1 cellular context compared by ENCODE assay signal in genomic region chr2:15251753-15252152, GRCh38.
A peak's percentile ranks its signal among the peaks of the same experiment; 100 is the strongest.
TF ChIP-seq lines count a peak whose summit lies in the region.

No MANE protein-coding gene starts in this region.

TF ChIP-seq in K562, 482 proteins besides CTCF, POLR2A, EP300 and RAD21 (continued from another document and continues in another):
- TF ChIP-seq ZNF592 (IDR thresholded peaks at IDR 0.05): peak; percentile 70; the same call in 1 of the 2 replicates
- TF ChIP-seq EWSR1 (IDR thresholded peaks at IDR 0.05; ENCODE audit: borderline replicate concordance, low read depth, partially characterized antibody): no peak
- TF ChIP-seq ZNF444 (CRISPR knock-in tag; IDR thresholded peaks at IDR 0.05): no peak
- TF ChIP-seq CHCHD3 (CRISPR knock-in tag; IDR thresholded peaks at IDR 0.05): no peak
- TF ChIP-seq USF2 (CRISPR knock-in tag; IDR thresholded peaks at IDR 0.05): no peak
- TF ChIP-seq FOSL1 (tag; conservative IDR thresholded peaks at IDR 0.05): no peak
- no peak for TF ChIP-seq SIRT6 (IDR thresholded peaks at IDR 0.05; ENCODE audit: low read depth, low read length)
- no peak for TF ChIP-seq AFF4 (CRISPR knock-in tag; IDR thresholded peaks at IDR 0.05)
- no peak for TF ChIP-seq ELF4 (CRISPR knock-in tag; IDR thresholded peaks at IDR 0.05)
- TF ChIP-seq ZNF609 (CRISPR knock-in tag; IDR thresholded peaks at IDR 0.05; ENCODE audit: borderline replicate concordance): no peak
- TF ChIP-seq ETV5 (CRISPR knock-in tag; IDR thresholded peaks at IDR 0.05; ENCODE audit: low read depth): no peak
- TF ChIP-seq FOXJ2 (tag; IDR thresholded peaks at IDR 0.05): no peak
- no peak for TF ChIP-seq NR2C1 (IDR thresholded peaks at IDR 0.05)
- peak; percentile 26; the same call in 1 of the 2 replicates for TF ChIP-seq NR2C1 (tag; IDR thresholded peaks at IDR 0.05)
- no peak for TF ChIP-seq ZNF140 (CRISPR knock-in tag; IDR thresholded peaks at IDR 0.05)
- TF ChIP-seq ZNF639 (CRISPR knock-in tag; conservative IDR thresholded peaks at IDR 0.05 in 1 of 2, IDR thresholded peaks at IDR 0.05 in 1 of 2): 0 out of 4 replicates have a peak, but pooled peaks of 1 of the 2 experiments have one; percentile 24
- no peak for TF ChIP-seq RHOXF2B (CRISPR knock-in tag; conservative IDR thresholded peaks at IDR 0.05)
- TF ChIP-seq HMBOX1 (IDR thresholded peaks at IDR 0.05): no peak
- no peak; the same call in 1 of the 2 replicates for TF ChIP-seq MECOM (CRISPR knock-in tag; IDR thresholded peaks at IDR 0.05)
- no peak for TF ChIP-seq RNF2 (IDR thresholded peaks at IDR 0.05)
- peak; percentile 87 for TF ChIP-seq ZNF311 (CRISPR knock-in tag; IDR thresholded peaks at IDR 0.05)
- TF ChIP-seq SMARCA4 (IDR thresholded peaks at IDR 0.05): no peak
- TF ChIP-seq MTF1 (CRISPR knock-in tag; IDR thresholded peaks at IDR 0.05; ENCODE audit: borderline replicate concordance): no peak
- TF ChIP-seq HDAC6 (IDR thresholded peaks at IDR 0.05; ENCODE audit: low read depth, low read length): no peak
- no peak for TF ChIP-seq OTX1 (CRISPR knock-in tag; IDR thresholded peaks at IDR 0.05)
- no peak for TF ChIP-seq ILF3 (IDR thresholded peaks at IDR 0.05; ENCODE audit: borderline replicate concordance)
- no peak for TF ChIP-seq ZNF561 (CRISPR knock-in tag; conservative IDR thresholded peaks at IDR 0.05)
- peak; percentile 57; the same call in 1 of the 2 replicates for TF ChIP-seq ZBTB17 (CRISPR knock-in tag; IDR thresholded peaks at IDR 0.05)
- TF ChIP-seq ZFP1 (CRISPR knock-in tag; IDR thresholded peaks at IDR 0.05): peak; percentile 70
- TF ChIP-seq ZNF583 (CRISPR knock-in tag; IDR thresholded peaks at IDR 0.05): peak; percentile 17; the same call in 1 of the 2 replicates
- TF ChIP-seq KLF13 (tag; IDR thresholded peaks at IDR 0.05; ENCODE audit: borderline replicate concordance, low read depth): no peak
- TF ChIP-seq THRA (IDR thresholded peaks at IDR 0.05): no peak
- TF ChIP-seq POLR2B (IDR thresholded peaks at IDR 0.05; ENCODE audit: low read depth, partially characterized antibody): no peak
- TF ChIP-seq EHMT2 (IDR thresholded peaks at IDR 0.05): no peak
- peak; percentile 69 for TF ChIP-seq ZNF239 (CRISPR knock-in tag; IDR thresholded peaks at IDR 0.05)
- TF ChIP-seq GATA2 (CRISPR knock-in tag; IDR thresholded peaks at IDR 0.05): no peak
- TF ChIP-seq ZC3H8 (IDR thresholded peaks at IDR 0.05): no peak
- no peak for TF ChIP-seq GATAD2B (IDR thresholded peaks at IDR 0.05; ENCODE audit: borderline replicate concordance)
- TF ChIP-seq NFRKB (IDR thresholded peaks at IDR 0.05; ENCODE audit: low read depth): no peak
- no peak for TF ChIP-seq CCNT2 (IDR thresholded peaks at IDR 0.05; ENCODE audit: borderline replicate concordance, extremely low read depth, insufficient read length, low read depth, low read length)
- TF ChIP-seq ETS2 (tag; IDR thresholded peaks at IDR 0.05; ENCODE audit: borderline replicate concordance, poor library complexity, severe bottlenecking): no peak
- TF ChIP-seq RUNX1 (IDR thresholded peaks at IDR 0.05; ENCODE audit: low read depth): no peak
- no peak for TF ChIP-seq GTF3C2 (IDR thresholded peaks at IDR 0.05; ENCODE audit: borderline replicate concordance, extremely low read depth, insufficient read length)
- TF ChIP-seq TAF7 (tag; IDR thresholded peaks at IDR 0.05): no peak
- TF ChIP-seq ERF (CRISPR knock-in tag; IDR thresholded peaks at IDR 0.05): peak; percentile 73; the same call in 1 of the 2 replicates
- TF ChIP-seq PCBP2 (IDR thresholded peaks at IDR 0.05; ENCODE audit: low read depth, low read length, poor library complexity, severe bottlenecking): no peak
- TF ChIP-seq KLF6 (CRISPR knock-in tag; IDR thresholded peaks at IDR 0.05; ENCODE audit: borderline replicate concordance): peak; percentile 84; the same call in 1 of the 2 replicates
